In the genomic region with DNA sequence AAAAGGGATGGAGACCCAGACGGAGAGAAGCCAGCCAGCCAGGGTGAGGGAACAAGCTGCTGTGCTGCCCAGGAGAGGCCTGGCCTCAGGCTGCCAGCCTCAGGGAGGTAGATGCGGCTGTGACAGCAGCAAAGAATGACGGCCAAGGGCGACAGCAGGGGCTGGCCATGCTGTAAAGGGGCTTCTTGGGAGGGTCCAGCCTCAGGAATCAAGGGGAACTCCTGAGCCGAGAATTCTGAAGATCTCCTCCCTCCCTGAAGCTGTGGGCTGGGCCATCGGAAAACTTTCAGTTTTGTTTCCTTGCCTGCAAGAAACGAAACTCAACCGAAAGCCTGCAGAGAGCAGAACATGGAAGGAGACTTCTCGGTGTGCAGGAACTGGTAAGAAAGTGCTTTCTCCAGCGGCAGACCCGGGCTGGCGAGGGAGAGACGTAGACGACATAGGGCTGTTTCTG, we compare ENCODE assay signal across 8 cellular contexts. TPM values are rescaled to one million over a fixed set of nuclear protein-coding genes. Genes with fewer than 3 reads are reported as not detected.
A peak's percentile ranks its signal among the peaks of the same experiment; 100 is the strongest.
DNase-seq lines count a peak whose midpoint lies in the region; ATAC-seq and TF ChIP-seq lines count a peak whose summit lies in the region.

A gene with protein sequence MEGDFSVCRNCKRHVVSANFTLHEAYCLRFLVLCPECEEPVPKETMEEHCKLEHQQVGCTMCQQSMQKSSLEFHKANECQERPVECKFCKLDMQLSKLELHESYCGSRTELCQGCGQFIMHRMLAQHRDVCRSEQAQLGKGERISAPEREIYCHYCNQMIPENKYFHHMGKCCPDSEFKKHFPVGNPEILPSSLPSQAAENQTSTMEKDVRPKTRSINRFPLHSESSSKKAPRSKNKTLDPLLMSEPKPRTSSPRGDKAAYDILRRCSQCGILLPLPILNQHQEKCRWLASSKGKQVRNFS (plus strand): TSS at position 316 of the 454 bp plus-strand sequence. CDS start 33 bp downstream, at position 349.

- H2BK15ac ChIP-seq in IMR-90 (ENCODE audit: low read depth, low read length) = peak within 1 kb of the TSS; percentile 41; the same call in 1 of the 3 replicates

- POLR2A ChIA-PET in IMR-90 (lab: Charles Lee; ENCODE audit: unreplicated experiment) = no interaction called here
- POLR2A ChIA-PET in activated CD4-positive, alpha-beta memory T cell treated with anti-CD3 and anti-CD28 coated beads, Interleukin-2, amount 10 ng/mL, durations not matched to agents 7 days and 5 days (lab: Charles Lee) = interaction anchor here (0.8 to 3.1 kb wide), 14 partner anchors 8 to 1270 kb away, joined by 3 to 22 read pairs (median 4); a partner anchor contains a TSS

- peak within 1 kb of the TSS; percentile 66 for H2BK120ac ChIP-seq in IMR-90 (ENCODE audit: low read depth, low read length)

- H3K4me1 Mint-ChIP-seq in activated CD4-positive, alpha-beta memory T cell treated with anti-CD3 and anti-CD28 coated beads, Interleukin-2, amount 10 ng/mL, durations not matched to agents 7 days and 5 days = peaks cover 66% of the 10 kb centered on the region
- H3K4me1 Mint-ChIP-seq in neural crest cell = peaks cover 26% of the 10 kb centered on the region

- no peaks in the 10 kb centered on the region for H3K9me3 ChIP-seq in BLaER1
- H3K9me3 ChIP-seq in IMR-90 (ENCODE audit: control insufficient read depth, insufficient read depth, low read length) = no peaks in the 10 kb centered on the region
- no peaks in the 10 kb centered on the region for H3K9me3 ChIP-seq in esophagus (ENCODE audit: control insufficient read depth in 2 of 2, insufficient read depth in 1 of 2, low read depth in 1 of 2, low read length in 1 of 2)
- no peaks in the 10 kb centered on the region for H3K9me3 ChIP-seq in upper lobe of right lung

- peak within 1 kb of the TSS; percentile 74 for H3K4me3 ChIP-seq in BLaER1
- H3K4me3 ChIP-seq in IMR-90 (ENCODE audit: insufficient read depth, low read depth, low read length) = peak within 1 kb of the TSS; percentile 8
- H3K4me3 ChIP-seq in esophagus (ENCODE audit: low read depth in 1 of 2, low read length in 2 of 2) = peak within 1 kb of the TSS; percentile 41 to 49
- H3K4me3 ChIP-seq in upper lobe of right lung = peak within 1 kb of the TSS; percentile 70

- peak within 1 kb of the TSS; percentile 38 for H3K14ac ChIP-seq in IMR-90 (replicated peaks; ENCODE audit: low read depth, low read length)

- no peak for TF ChIP-seq RAD21 in IMR-90 (IDR thresholded peaks at IDR 0.05; ENCODE audit: low read length)

- H4K91ac ChIP-seq in IMR-90 (ENCODE audit: insufficient read depth, low read depth, low read length) = peak within 1 kb of the TSS; percentile 66

- no peaks in the 10 kb centered on the region for H3K79me1 ChIP-seq in IMR-90 (ENCODE audit: low read depth in 1 of 2, low read length in 2 of 2)

- DNase-seq in IMR-90 = peak; percentile 33
- DNase-seq in activated CD4-positive, alpha-beta memory T cell treated with anti-CD3 and anti-CD28 coated beads, Interleukin-2, amount 10 ng/mL, durations not matched to agents 7 days and 5 days = peak; percentile 81
- DNase-seq in neural crest cell (ENCODE audit: low read depth, low spot score) = no peak
- DNase-seq in upper lobe of right lung = peak; percentile 71

- peak within 1 kb of the TSS; percentile 86 for H3K9ac ChIP-seq in BLaER1
- peak within 1 kb of the TSS; percentile 45 for H3K9ac ChIP-seq in IMR-90 (ENCODE audit: low read depth, low read length)

- no peak within 1 kb of the TSS for H3K56ac ChIP-seq in IMR-90 (ENCODE audit: extremely low read depth, insufficient read depth, low read length)

- WGBS in IMR-90 (ENCODE audit: extremely low coverage in 2 of 2, insufficient read length in 1 of 2), 2 experiments = 49% methylated on average over 9 of the region's 14 CpGs; no CpG with 5 or more reads in 1 of the 2 experiments
- 4 to 14% methylated on average over 14 of the region's 14 CpGs for WGBS in esophagus, 2 donors

- CTCF ChIA-PET in IMR-90 (lab: Yijun Ruan, JAX) = no interaction called here
- CTCF ChIA-PET in activated CD4-positive, alpha-beta memory T cell treated with anti-CD3 and anti-CD28 coated beads, Interleukin-2, amount 10 ng/mL, durations not matched to agents 7 days and 5 days (lab: Charles Lee) = interaction anchor here (0.6 to 1.3 kb wide), 4 partner anchors 32 to 1316 kb away, joined by 3 to 5 read pairs (median 3); a partner anchor contains a TSS

- H3K9me3 Mint-ChIP-seq in activated CD4-positive, alpha-beta memory T cell treated with anti-CD3 and anti-CD28 coated beads, Interleukin-2, amount 10 ng/mL, durations not matched to agents 7 days and 5 days = no peaks in the 10 kb centered on the region
- H3K9me3 Mint-ChIP-seq in neural crest cell = no peaks in the 10 kb centered on the region

- H3K36me3 ChIP-seq in BLaER1 (peaks cover 31% of the 10 kb centered on the region), IMR-90 (ENCODE audit: control insufficient read depth, insufficient read depth, low read length) (no peaks in the 10 kb centered on the region), esophagus (ENCODE audit: control insufficient read depth in 2 of 2, insufficient read depth in 2 of 2, low read length in 1 of 2) (peaks cover 0 to 4% of the 10 kb centered on the region in 2 donors), upper lobe of right lung (peaks cover 12% of the 10 kb centered on the region)

- H2AFZ ChIP-seq in IMR-90 (replicated peaks; ENCODE audit: low read length, poor library complexity) = peak within 1 kb of the TSS; percentile 86

- TF ChIP-seq CTCF in IMR-90 (conservative IDR thresholded peaks at IDR 0.05; ENCODE audit: low read depth, low read length) (no peak), neural crest cell (conservative IDR thresholded peaks at IDR 0.05) (no peak), upper lobe of right lung (IDR thresholded peaks at IDR 0.05) (no peak)

- H2BK5ac ChIP-seq in IMR-90 (ENCODE audit: low read depth, low read length, poor library complexity, severe bottlenecking) = no peak within 1 kb of the TSS

- TF ChIP-seq POLR2A in IMR-90 (IDR thresholded peaks at IDR 0.05; ENCODE audit: low read depth, low read length) = no peak

- peak within 1 kb of the TSS; percentile 93 for H3K4me2 ChIP-seq in BLaER1
- H3K4me2 ChIP-seq in IMR-90 (ENCODE audit: low read depth, low read length) = peak within 1 kb of the TSS; percentile 64

- peaks cover 12% of the 10 kb centered on the region for H3K9me1 ChIP-seq in IMR-90 (ENCODE audit: insufficient read depth, low read length)

- peaks cover 2% of the 10 kb centered on the region for H3K27me3 Mint-ChIP-seq in activated CD4-positive, alpha-beta memory T cell treated with anti-CD3 and anti-CD28 coated beads, Interleukin-2, amount 10 ng/mL, durations not matched to agents 7 days and 5 days
- peaks cover 3% of the 10 kb centered on the region for H3K27me3 Mint-ChIP-seq in neural crest cell (ENCODE audit: low read depth)

- peak within 1 kb of the TSS; percentile 69 for H2BK20ac ChIP-seq in IMR-90 (ENCODE audit: low read depth, low read length)

- H3K36me3 Mint-ChIP-seq in activated CD4-positive, alpha-beta memory T cell treated with anti-CD3 and anti-CD28 coated beads, Interleukin-2, amount 10 ng/mL, durations not matched to agents 7 days and 5 days (ENCODE audit: low read depth) = peaks cover 51% of the 10 kb centered on the region
- H3K36me3 Mint-ChIP-seq in neural crest cell (ENCODE audit: low read depth) = no peaks in the 10 kb centered on the region

- dilution Hi-C loops in IMR-90 (cut with HindIII; ENCODE audit: low sequenced_read_pairs, unreplicated experiment) = no loop called here

- peak within 1 kb of the TSS; percentile 55 for H3K4ac ChIP-seq in IMR-90 (ENCODE audit: low read depth, low read length)

- H3K23ac ChIP-seq in IMR-90 (ENCODE audit: low read depth, low read length) = peak within 1 kb of the TSS; percentile 49; the same call in 1 of the 2 replicates

- H4K8ac ChIP-seq in IMR-90 (ENCODE audit: low read depth in 2 of 2, low read length in 2 of 2) = peak within 1 kb of the TSS; percentile 43 to 85; a peak in 3 of 4 replicates

- ATAC-seq in IMR-90 (ENCODE audit: low read depth) (peak; percentile 38), upper lobe of right lung (peak; percentile 76), GM19023 (IDR thresholded peaks at IDR 0.05; ENCODE audit: unreplicated experiment) (no peak), HG02884 (IDR thresholded peaks at IDR 0.05; ENCODE audit: unreplicated experiment) (no peak)

- in situ Hi-C loops in IMR-90 (cut with MboI; ENCODE audit: low sequenced_read_pairs) = no loop called here

- H2AK5ac ChIP-seq in IMR-90 (ENCODE audit: low read depth, low read length) = no peak within 1 kb of the TSS

- intact Hi-C loops in IMR-90 (cut with micrococcal nuclease) = loop anchor here (10.0 kb wide), 1 partner anchor 91 kb away; no protein-coding TSS in a partner anchor
- intact Hi-C loops in upper lobe of right lung (cut with DNase I) = no loop called here

- BruUV-seq in IMR-90 (replicated peaks; lab: Mats Ljungman, UMichigan) = no TSS peak

- peaks cover 54% of the 10 kb centered on the region for H3K4me1 ChIP-seq in BLaER1
- peaks cover 15% of the 10 kb centered on the region for H3K4me1 ChIP-seq in IMR-90 (ENCODE audit: control insufficient read depth, insufficient read depth, low read length)
- peaks cover 5 to 7% of the 10 kb centered on the region in 2 donors for H3K4me1 ChIP-seq in esophagus (ENCODE audit: control insufficient read depth in 2 of 2, insufficient read depth in 2 of 2, low read length in 1 of 2)
- peaks cover 48% of the 10 kb centered on the region for H3K4me1 ChIP-seq in upper lobe of right lung

- H3K4me3 Mint-ChIP-seq in activated CD4-positive, alpha-beta memory T cell treated with anti-CD3 and anti-CD28 coated beads, Interleukin-2, amount 10 ng/mL, durations not matched to agents 7 days and 5 days = peak within 1 kb of the TSS; percentile 95
- H3K4me3 Mint-ChIP-seq in neural crest cell = no peak within 1 kb of the TSS

- H4K5ac ChIP-seq in IMR-90 (ENCODE audit: low read depth, low read length) = peak within 1 kb of the TSS; percentile 47; the same call in 1 of the 2 replicates

- H3K27ac ChIP-seq in BLaER1 = peak within 1 kb of the TSS; percentile 82
- peak within 1 kb of the TSS; percentile 30; the same call in 1 of the 2 replicates for H3K27ac ChIP-seq in IMR-90 (ENCODE audit: insufficient read depth, low read length)
- H3K27ac ChIP-seq in esophagus (ENCODE audit: low read depth in 2 of 2, low read length in 1 of 2) = peak within 1 kb of the TSS; percentile 84 to 94
- peak within 1 kb of the TSS; percentile 95 for H3K27ac ChIP-seq in upper lobe of right lung

- H3K18ac ChIP-seq in IMR-90 (ENCODE audit: low read depth, low read length) = peak within 1 kb of the TSS; percentile 11; the same call in 1 of the 2 replicates

- no peak within 1 kb of the TSS for H2AK9ac ChIP-seq in IMR-90 (replicated peaks; ENCODE audit: low read depth, low read length, poor library complexity)

- H3K27ac Mint-ChIP-seq in activated CD4-positive, alpha-beta memory T cell treated with anti-CD3 and anti-CD28 coated beads, Interleukin-2, amount 10 ng/mL, durations not matched to agents 7 days and 5 days = peak within 1 kb of the TSS; percentile 96
- peak within 1 kb of the TSS; percentile 27 for H3K27ac Mint-ChIP-seq in neural crest cell (ENCODE audit: unreplicated experiment)

- H4K20me1 ChIP-seq in BLaER1 = no peaks in the 10 kb centered on the region
- H4K20me1 ChIP-seq in IMR-90 (ENCODE audit: insufficient read depth, low read length) = no peaks in the 10 kb centered on the region

- H3K27me3 ChIP-seq in BLaER1 (no peaks in the 10 kb centered on the region), IMR-90 (ENCODE audit: control insufficient read depth, insufficient read depth, low read length) (no peaks in the 10 kb centered on the region), esophagus (ENCODE audit: control insufficient read depth in 1 of 2, insufficient read depth in 2 of 2, low read length in 2 of 2) (no peaks in the 10 kb centered on the region), upper lobe of right lung (no peaks in the 10 kb centered on the region)

RNA-seq across cellular contexts. Expression of the gene that starts here (rescaled TPM):
- total RNA-seq in IMR-90 (2012; rRNA removed) = 1.7 and 3.9 TPM in 2 replicates
- polyA plus RNA-seq in IMR-90 (2012; rRNA removed) = 0.50 and 1.3 TPM in 2 replicates
- polyA plus RNA-seq in IMR-90 (2012; cell fraction: cytosol; rRNA removed) = 1.3 and 2.5 TPM in 2 replicates
- polyA plus RNA-seq in IMR-90 (2012; cell fraction: nucleus; rRNA removed; ENCODE audit: low replicate concordance) = 1.5 and 1.9 TPM in 2 replicates
- total RNA-seq in activated CD4-positive, alpha-beta memory T cell treated with anti-CD3 and anti-CD28 coated beads, Interleukin-2, amount 10 ng/mL, durations not matched to agents 7 days and 5 days = 100 to 1,000 TPM; 408 TPM
- polyA plus RNA-seq in esophagus = 10 to 100 TPM in 1 of 2 donors, 1 to 10 TPM in 1; 9.4 to 26.8 TPM
- not detected in 2 replicates for total RNA-seq in neural crest cell
- total RNA-seq in upper lobe of right lung = 89.0 TPM

Comparison
In these comparisons a context has a peak if more than half of its experiments do, and no peak if none do; other contexts are left out.
1. RNA of the gene that starts here (total RNA-seq): 408 TPM in activated CD4-positive, alpha-beta memory T cell treated with anti-CD3 and anti-CD28 coated beads, Interleukin-2, amount 10 ng/mL, durations not matched to agents 7 days and 5 days and 89.0 TPM in upper lobe of right lung (single experiment); 1.7 to 3.9 TPM in IMR-90 and not detected in neural crest cell; every median in the first group is over 10 times any median in the second.
2. H3K27ac ChIP-seq: peak in every context shown above with its lines; median percentile 95 in upper lobe of right lung; 89 in esophagus; 82 in BLaER1; 30 in IMR-90.
3. H3K4me3 ChIP-seq: peak in every context shown above with its lines; median percentile 74 in BLaER1; 70 in upper lobe of right lung; 45 in esophagus; 8 in IMR-90.
4. ATAC-seq: peak in IMR-90 (single experiment) and upper lobe of right lung (single experiment); none in GM19023 (single experiment) and HG02884 (single experiment).